In genomic region chr10:8721641-8722040, GRCh38 we compare ENCODE assay signal across 18 cellular contexts.
"Had no signal": no experiment of that assay in that cellular context is flagged by ENCODE, and none has a peak within 500 bp of the region (broad histone marks: within the 10 kb centered on the region; RNA-seq: fewer than 3 reads in every experiment).

No MANE protein-coding gene starts in this region.

- H3K27ac ChIP-seq: heart left ventricle, spleen, upper lobe of right lung had no signal

- H3K36me3 ChIP-seq: heart left ventricle, spleen, upper lobe of right lung had no signal

- H3K27me3 Mint-ChIP-seq: activated B cell treated with CpG ODN at 0.5 μM for 24 hours; activated CD4-positive, alpha-beta T cell treated with anti-CD3 and anti-CD28 coated beads for 36 hours had no signal

- H3K27me3 ChIP-seq: heart left ventricle, spleen, upper lobe of right lung had no signal

- H3K4me1 ChIP-seq: heart left ventricle, spleen, upper lobe of right lung had no signal

- FAIRE-seq: islet of Langerhans had no signal

- H3K4me1 Mint-ChIP-seq: activated B cell treated with CpG ODN at 0.5 μM for 24 hours; activated CD4-positive, alpha-beta T cell treated with anti-CD3 and anti-CD28 coated beads for 36 hours had no signal

- H3K4me3 ChIP-seq: heart left ventricle, mucosa of descending colon, spleen, upper lobe of right lung had no signal

- H3K4me3 Mint-ChIP-seq: activated B cell treated with CpG ODN at 0.5 μM for 24 hours; activated CD4-positive, alpha-beta T cell treated with anti-CD3 and anti-CD28 coated beads for 36 hours; activated naive CD4-positive, alpha-beta T cell treated with anti-CD3 and anti-CD28 coated beads for 36 hours; activated naive CD8-positive, alpha-beta T cell treated with anti-CD3 and anti-CD28 coated beads, Interleukin-2, amount 50 U/mL, for 24 hours; activated T-cell treated with anti-CD3 and anti-CD28 coated beads, Interleukin-2, amount 50 U/mL, for 24 hours; T-helper 1 cell treated with Interleukin-12 subunit alpha and Interleukin-12 subunit beta and Interleukin-4 antibody, amounts not matched to agents 30 μg/mL and 1 μg/mL, for 36 hours had no signal

- H3K9me3 ChIP-seq: upper lobe of right lung had no signal

- H3K27ac Mint-ChIP-seq: activated B cell treated with CpG ODN at 0.5 μM for 24 hours; activated CD4-positive, alpha-beta T cell treated with anti-CD3 and anti-CD28 coated beads for 36 hours; activated naive CD4-positive, alpha-beta T cell treated with anti-CD3 and anti-CD28 coated beads for 36 hours; activated naive CD8-positive, alpha-beta T cell treated with anti-CD3 and anti-CD28 coated beads, Interleukin-2, amount 50 U/mL, for 24 hours; activated T-cell treated with anti-CD3 and anti-CD28 coated beads, Interleukin-2, amount 50 U/mL, for 24 hours; activated T-helper 2 cell treated with anti-CD3 and anti-CD28 coated beads, Interferon-gamma antibody, Interleukin-2, Interleukin-4, amounts not matched to agents 10 μg/mL and 5 μg/mL and 100 μg/mL, durations not matched to agents 14 hours and 24 hours and 36 hours; T-helper 1 cell treated with Interleukin-12 subunit alpha and Interleukin-12 subunit beta and Interleukin-4 antibody, amounts not matched to agents 30 μg/mL and 1 μg/mL, for 36 hours had no signal

- ATAC-seq: activated CD4-positive, alpha-beta T cell treated with anti-CD3 and anti-CD28 coated beads for 36 hours; activated naive CD8-positive, alpha-beta T cell treated with anti-CD3 and anti-CD28 coated beads, Interleukin-2, amount 50 U/mL, for 24 hours; heart left ventricle; mucosa of descending colon; stimulated activated naive CD8-positive, alpha-beta T cell treated with anti-CD3 and anti-CD28 coated beads, Interleukin-15, Interleukin-2, amounts not matched to agents 100 U/mL and 50 U/mL, for 24 hours; upper lobe of right lung had no signal

- DNase-seq: activated B cell treated with CpG ODN at 0.5 μM for 24 hours; activated CD4-positive, alpha-beta T cell treated with anti-CD3 and anti-CD28 coated beads for 36 hours; activated CD4-positive, alpha-beta T cell treated with anti-CD3 and anti-CD28 coated beads, Interleukin-2, amount 50 U/mL, for 4 hours; activated CD8-positive, alpha-beta memory T cell treated with anti-CD3 and anti-CD28 coated beads for 24 hours; activated CD8-positive, alpha-beta memory T cell treated with anti-CD3 and anti-CD28 coated beads, Interleukin-2, amount 50 U/mL, for 4 hours; activated naive CD4-positive, alpha-beta T cell treated with anti-CD3 and anti-CD28 coated beads for 36 hours; activated naive CD8-positive, alpha-beta T cell treated with anti-CD3 and anti-CD28 coated beads, Interleukin-2, amount 50 U/mL, for 24 hours; activated T-cell treated with anti-CD3 and anti-CD28 coated beads, Interleukin-2, amount 50 U/mL, for 24 hours; heart left ventricle; mesendoderm; mucosa of descending colon; spleen; stimulated activated CD4-positive, alpha-beta T cell treated with anti-CD3 and anti-CD28 coated beads, Interleukin-4, amount 100 ng/mL, for 24 hours; stimulated activated naive CD8-positive, alpha-beta T cell treated with anti-CD3 and anti-CD28 coated beads, Interleukin-15, Interleukin-2, amounts not matched to agents 100 U/mL and 50 U/mL, for 24 hours; upper lobe of right lung had no signal
